In the genomic region with DNA sequence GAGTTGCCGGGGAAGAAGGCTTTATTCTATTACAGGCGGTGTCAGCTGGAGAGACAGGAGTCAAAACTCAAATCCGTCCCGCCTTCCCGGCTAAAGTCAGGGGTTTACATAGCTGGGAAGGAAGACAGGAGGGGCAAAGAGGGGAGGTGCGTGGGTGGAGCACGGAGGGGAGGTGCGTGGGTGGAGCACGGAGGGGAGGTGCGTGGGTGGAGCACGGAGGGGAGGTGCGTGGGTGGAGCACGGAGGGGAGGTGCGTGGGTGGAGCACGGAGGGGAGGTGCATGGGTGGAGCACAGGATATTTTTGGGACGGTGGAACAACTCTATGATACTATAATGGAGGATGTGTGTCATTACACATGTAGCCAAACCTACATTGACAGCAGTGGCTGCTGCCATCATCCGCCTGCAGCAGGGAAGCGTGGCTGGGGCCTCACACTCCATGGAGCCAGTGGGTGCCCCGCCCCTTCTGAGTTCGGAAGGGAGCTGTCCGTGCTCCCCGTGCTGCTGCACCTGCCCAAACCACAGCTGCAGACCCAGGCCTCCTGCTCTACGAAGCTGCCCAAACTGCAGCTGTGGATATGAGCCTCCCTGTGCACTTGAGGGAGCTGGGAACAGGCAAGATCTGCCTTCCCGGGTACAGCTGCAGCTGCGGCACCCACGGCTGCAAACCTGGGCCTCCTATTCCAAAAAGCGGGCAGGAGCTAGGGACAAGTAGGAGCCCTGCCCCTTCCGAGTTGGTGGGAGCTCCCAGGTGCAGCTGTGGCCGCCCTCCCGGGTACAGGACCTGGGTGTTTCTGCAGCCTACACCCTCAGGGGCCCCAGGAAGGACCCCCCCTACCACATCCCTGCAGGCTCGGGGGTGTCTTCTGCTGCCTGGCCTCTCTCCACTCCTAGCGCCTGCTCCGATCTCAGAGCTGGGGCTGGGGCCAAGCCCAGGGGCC, we compare ENCODE assay signal across 8 cellular contexts.
A peak's percentile ranks its signal among the peaks of the same experiment; 100 is the strongest.
DNase-seq lines count a peak whose midpoint lies in the region; FAIRE-seq and TF ChIP-seq lines count a peak whose summit lies in the region.

No MANE protein-coding gene starts in this region.

- BruUV-seq in OCI-LY7 (replicated peaks; lab: Mats Ljungman, UMichigan) = no TSS peak

- peaks cover 3% of the 10 kb centered on the region for H3K27me3 Mint-ChIP-seq in type B pancreatic cell

- DNase-seq in stimulated activated CD4-positive, alpha-beta T cell treated with anti-CD3 and anti-CD28 coated beads, Interleukin-12 subunit alpha, Interleukin-12 subunit beta, amount 100 ng/mL, for 48 hours (ENCODE audit: low read depth in 2 of 3, low spot score in 1 of 3) = peak; percentile 30 to 44 (median 36)
- no peak for DNase-seq in stimulated activated CD4-positive, alpha-beta T cell treated with anti-CD3 and anti-CD28 coated beads, Interleukin-4, amount 100 ng/mL, for 1 hour
- no peak for DNase-seq in OCI-LY7 (ENCODE audit: low spot score)
- DNase-seq in caudate nucleus (lab: John Stamatoyannopoulos, UW) = peak in 32 of 61 donors; percentile 9 to 75 (median 32)
- DNase-seq in type B pancreatic cell (ENCODE audit: extremely low spot score, unreplicated experiment) = no peak
- no peak for DNase-seq in GM12892 (ENCODE audit: insufficient read length)
- no peak for DNase-seq in glomerular visceral epithelial cell (ENCODE audit: extremely low spot score)
- no peak for DNase-seq in mesenteric fat pad (ENCODE audit: low spot score)

- no peak overlapping the region for H3K27ac Mint-ChIP-seq in type B pancreatic cell

- no peaks in the 10 kb centered on the region for H3K4me1 ChIP-seq in OCI-LY7 (ENCODE audit: insufficient read depth, low read length, poor library complexity, severe bottlenecking)

- intact Hi-C loops in OCI-LY7 (cut with micrococcal nuclease; ENCODE audit: unreplicated experiment) = loop anchor here (2.0 to 10.0 kb wide), 2 partner anchors 281 to 479 kb away; no protein-coding TSS in a partner anchor

- no peaks in the 10 kb centered on the region for H3K36me3 ChIP-seq in OCI-LY7 (ENCODE audit: insufficient read depth, low read length)

- H3K4me3 Mint-ChIP-seq in type B pancreatic cell = no peak overlapping the region

- CTCF ChIA-PET in OCI-LY7 (lab: Charles Lee; ENCODE audit: unreplicated experiment) = no interaction called here

- H3K36me3 Mint-ChIP-seq in type B pancreatic cell = no peaks in the 10 kb centered on the region

- peak overlapping the region; percentile 54; the same call in 1 of the 2 replicates for H2AFZ ChIP-seq in OCI-LY7 (ENCODE audit: low read length)

- H3K4me3 ChIP-seq in OCI-LY7 (ENCODE audit: low read depth, low read length, poor library complexity, severe bottlenecking) = no peak overlapping the region

- H3K4me1 Mint-ChIP-seq in type B pancreatic cell (ENCODE audit: unreplicated experiment) = peaks cover 11% of the 10 kb centered on the region

- H3K9me2 ChIP-seq in OCI-LY7 (ENCODE audit: insufficient read depth, low read length) = no peaks in the 10 kb centered on the region

- H3K27ac ChIP-seq in OCI-LY7 (ENCODE audit: low read depth, low read length, poor library complexity, severe bottlenecking) = no peak overlapping the region
- H3K27ac ChIP-seq in caudate nucleus (ENCODE audit: low read depth, low read length) = peak overlapping the region; percentile 72

- no peaks in the 10 kb centered on the region for H3K79me2 ChIP-seq in OCI-LY7 (ENCODE audit: insufficient read depth, low read depth, low read length)

- peaks cover 4% of the 10 kb centered on the region for H3K9me3 Mint-ChIP-seq in type B pancreatic cell

- no peak for FAIRE-seq in GM12892 (lab: Jason Lieb, UNC)

- H3K9me3 ChIP-seq in OCI-LY7 (ENCODE audit: low read length) = no peaks in the 10 kb centered on the region

- no peak for TF ChIP-seq CTCF in OCI-LY7 (conservative IDR thresholded peaks at IDR 0.05; ENCODE audit: low read length)
- TF ChIP-seq CTCF in type B pancreatic cell (conservative IDR thresholded peaks at IDR 0.05) = no peak

- POLR2A ChIA-PET in OCI-LY7 (lab: Charles Lee) = interaction anchor here (0.7 to 1.4 kb wide), 2 partner anchors 8 to 477 kb away, joined by 4 read pairs; no protein-coding TSS in a partner anchor

- TF ChIP-seq POLR2A in GM12892 (IDR thresholded peaks at IDR 0.05; ENCODE audit: low read depth, low read length) = no peak

- H3K4me2 ChIP-seq in OCI-LY7 (ENCODE audit: low read length) = peak overlapping the region; percentile 58; the same call in 1 of the 2 replicates

- H4K20me1 ChIP-seq in OCI-LY7 (ENCODE audit: insufficient read depth, low read length) = no peaks in the 10 kb centered on the region

Comparison
In these comparisons a context has a peak if more than half of its experiments do, and no peak if none do; other contexts are left out.
1. DNase-seq: peak in stimulated activated CD4-positive, alpha-beta T cell treated with anti-CD3 and anti-CD28 coated beads, Interleukin-12 subunit alpha, Interleukin-12 subunit beta, amount 100 ng/mL, for 48 hours (3 of 3) and caudate nucleus (32 of 61); none in stimulated activated CD4-positive, alpha-beta T cell treated with anti-CD3 and anti-CD28 coated beads, Interleukin-4, amount 100 ng/mL, for 1 hour (single experiment), OCI-LY7 (single experiment), type B pancreatic cell (single experiment), GM12892 (single experiment), glomerular visceral epithelial cell (single experiment) and mesenteric fat pad (single experiment).